Comparison of ENCODE assay signal across 19 cellular contexts in genomic region chr1:174273190-174273589, GRCh38.
DNase-seq lines count a peak whose midpoint lies in the region; ATAC-seq, FAIRE-seq and TF ChIP-seq lines count a peak whose summit lies in the region.
"Had no signal": no experiment of that assay in that cellular context is flagged by ENCODE, and none has a peak within 500 bp of the region (broad histone marks: within the 10 kb centered on the region; RNA-seq: fewer than 3 reads in every experiment).

No MANE protein-coding gene starts in this region.

- no peak overlapping the region for H3K27ac ChIP-seq in A549
- peak overlapping the region; percentile 94 for H3K27ac ChIP-seq in OCI-LY1 (ENCODE audit: low read depth, low read length, poor library complexity, severe bottlenecking)
- H3K27ac ChIP-seq: 22Rv1, HL-60 had no signal

- TF ChIP-seq CTCF in A549 (IDR thresholded peaks at IDR 0.05) (no peak), GM12865 (IDR thresholded peaks at IDR 0.05; ENCODE audit: insufficient read depth, low read depth, low read length, missing control alignments) (no peak), OCI-LY1 (IDR thresholded peaks at IDR 0.05; ENCODE audit: low read length) (no peak)

- POLR2A ChIA-PET in A549 (lab: Yijun Ruan, JAX): no interaction called here

- no peaks in the 10 kb centered on the region for H3K4me1 Mint-ChIP-seq in stimulated activated effector memory CD8-positive, alpha-beta T cell treated with anti-CD3 and anti-CD28 coated beads, Interleukin-12 subunit alpha, Interleukin-12 subunit beta, amount 100 ng/mL, for 72 hours

- ATAC-seq in A549 (no peak), HG02759 (IDR thresholded peaks at IDR 0.05; ENCODE audit: unreplicated experiment) (no peak)
- ATAC-seq in stimulated activated effector memory CD8-positive, alpha-beta T cell treated with anti-CD3 and anti-CD28 coated beads, Interleukin-12 subunit alpha, Interleukin-12 subunit beta, amount 100 ng/mL, for 72 hours: peak; percentile 39

- H3K27me3 ChIP-seq in OCI-LY1 (ENCODE audit: insufficient read depth, low read length): no peaks in the 10 kb centered on the region

- H3K36me3 Mint-ChIP-seq in stimulated activated effector memory CD8-positive, alpha-beta T cell treated with anti-CD3 and anti-CD28 coated beads, Interleukin-12 subunit alpha, Interleukin-12 subunit beta, amount 100 ng/mL, for 72 hours: peaks cover 28% of the 10 kb centered on the region

- no peaks in the 10 kb centered on the region for H3K9me3 ChIP-seq in A549
- no peaks in the 10 kb centered on the region for H3K9me3 ChIP-seq in OCI-LY1 (ENCODE audit: low read length)

- DNase-seq in A549 (ENCODE audit: low read depth in 1 of 2, low spot score in 1 of 2) (no peak), GM12865 (ENCODE audit: low read depth) (peak; percentile 7), occipital lobe (lab: John Stamatoyannopoulos, UW) (no peak), NCI-H1930 (lab: John Stamatoyannopoulos, UW) (no peak)
- DNase-seq in stimulated activated effector memory CD8-positive, alpha-beta T cell treated with anti-CD3 and anti-CD28 coated beads, Interleukin-12 subunit alpha, Interleukin-12 subunit beta, amount 100 ng/mL, for 72 hours (ENCODE audit: low spot score in 2 of 2): no peak
- DNase-seq: AML-193; C1 segment of cervical spinal cord; Calu3; CD4-positive, alpha-beta T cell; DMS153; DMS79 treated with DMSO at 0.1 percent for 48 hours; GF-D8; HCEC 1CT; HFFc6 had no signal

- no peaks in the 10 kb centered on the region for H4K20me1 ChIP-seq in OCI-LY1 (ENCODE audit: insufficient read depth, low read length)

- H3K79me2 ChIP-seq in OCI-LY1 (ENCODE audit: insufficient read depth, low read length): peaks cover 4% of the 10 kb centered on the region; the same call in 1 of the 2 replicates

- H3F3A ChIP-seq in OCI-LY1 (ENCODE audit: insufficient read depth, low read length): no peaks in the 10 kb centered on the region; the same call in 1 of the 2 replicates

- peaks cover 9% of the 10 kb centered on the region for H3K36me3 ChIP-seq in OCI-LY1 (ENCODE audit: insufficient read depth, low read length)

- H3K4me1 ChIP-seq in A549: no peaks in the 10 kb centered on the region
- peaks cover 84% of the 10 kb centered on the region for H3K4me1 ChIP-seq in OCI-LY1 (ENCODE audit: insufficient read depth, low read length, severe bottlenecking)

- no peak for TF ChIP-seq RAD21 in A549 (conservative IDR thresholded peaks at IDR 0.05 in 1 of 2, IDR thresholded peaks at IDR 0.05 in 1 of 2)

- no peaks in the 10 kb centered on the region for H3K9me2 ChIP-seq in OCI-LY1 (ENCODE audit: low read depth, low read length)

- peak; percentile 59 for FAIRE-seq in A549 (lab: Jason Lieb, UNC)
- FAIRE-seq: GM12892 had no signal

- H3K4me3 Mint-ChIP-seq in stimulated activated effector memory CD8-positive, alpha-beta T cell treated with anti-CD3 and anti-CD28 coated beads, Interleukin-12 subunit alpha, Interleukin-12 subunit beta, amount 100 ng/mL, for 72 hours: no peak overlapping the region
- H3K4me3 Mint-ChIP-seq: CD4-positive, alpha-beta T cell; HFFc6 had no signal

- no peak overlapping the region for H2AFZ ChIP-seq in OCI-LY1 (ENCODE audit: low read length)

- no peak overlapping the region for H3K27ac Mint-ChIP-seq in stimulated activated effector memory CD8-positive, alpha-beta T cell treated with anti-CD3 and anti-CD28 coated beads, Interleukin-12 subunit alpha, Interleukin-12 subunit beta, amount 100 ng/mL, for 72 hours
- H3K27ac Mint-ChIP-seq: CD4-positive, alpha-beta T cell; HFFc6 had no signal

- CTCF ChIA-PET in A549 (lab: Yijun Ruan, JAX): interaction anchor here (1.3 kb wide), 1 partner anchor 10 kb away, joined by 7 read pairs; no protein-coding TSS in a partner anchor

- H3K9ac ChIP-seq in OCI-LY1 (ENCODE audit: low read length): peak overlapping the region; percentile 37

- H3K4me3 ChIP-seq in A549 (no peak overlapping the region), GM12865 (ENCODE audit: low read depth, low read length) (no peak overlapping the region), OCI-LY1 (ENCODE audit: low read depth, low read length, poor library complexity, severe bottlenecking) (peak overlapping the region; percentile 11)

- no peaks in the 10 kb centered on the region for H3K9me3 Mint-ChIP-seq in stimulated activated effector memory CD8-positive, alpha-beta T cell treated with anti-CD3 and anti-CD28 coated beads, Interleukin-12 subunit alpha, Interleukin-12 subunit beta, amount 100 ng/mL, for 72 hours
- H3K9me3 Mint-ChIP-seq: CD4-positive, alpha-beta T cell; HFFc6 had no signal

- TF ChIP-seq EP300 in A549 (IDR thresholded peaks at IDR 0.05): no peak

- no peak for TF ChIP-seq POLR2A in A549 (IDR thresholded peaks at IDR 0.05; ENCODE audit: low read length)

- H3K4me2 ChIP-seq in A549 (no peak overlapping the region), OCI-LY1 (ENCODE audit: low read length) (peak overlapping the region; percentile 54)

TF ChIP-seq in A549, 52 proteins besides CTCF, POLR2A, EP300 and RAD21:
- no peak for TF ChIP-seq RARB (CRISPR knock-in tag; IDR thresholded peaks at IDR 0.05)
- no peak for TF ChIP-seq CHD2 (IDR thresholded peaks at IDR 0.05; ENCODE audit: low read length, partially characterized antibody)
- no peak for TF ChIP-seq HES2 (IDR thresholded peaks at IDR 0.05)
- no peak for TF ChIP-seq MAZ (IDR thresholded peaks at IDR 0.05; ENCODE audit: borderline replicate concordance, low read depth, low read length)
- no peak for TF ChIP-seq HOXB13 (CRISPR knock-in tag; IDR thresholded peaks at IDR 0.05; ENCODE audit: low read depth)
- no peak for TF ChIP-seq GATA3 (IDR thresholded peaks at IDR 0.05; ENCODE audit: borderline replicate concordance)
- TF ChIP-seq MAFK (IDR thresholded peaks at IDR 0.05; ENCODE audit: partially characterized antibody): no peak
- no peak for TF ChIP-seq HDAC2 (IDR thresholded peaks at IDR 0.05)
- no peak for TF ChIP-seq USF2 (IDR thresholded peaks at IDR 0.05)
- no peak for TF ChIP-seq BHLHE40 (IDR thresholded peaks at IDR 0.05; ENCODE audit: low read depth, low read length)
- TF ChIP-seq POLR2AphosphoS2 (conservative IDR thresholded peaks at IDR 0.05; ENCODE audit: low read length): no peak
- TF ChIP-seq E2F6 (IDR thresholded peaks at IDR 0.05; ENCODE audit: borderline replicate concordance, low read depth): no peak
- TF ChIP-seq KDM5A (IDR thresholded peaks at IDR 0.05): no peak
- TF ChIP-seq JUNB (IDR thresholded peaks at IDR 0.05): no peak
- TF ChIP-seq NPAS2 (CRISPR knock-in tag; IDR thresholded peaks at IDR 0.05; ENCODE audit: borderline replicate concordance): no peak
- TF ChIP-seq EHF (CRISPR knock-in tag; IDR thresholded peaks at IDR 0.05): no peak
- no peak for TF ChIP-seq HOXB5 (CRISPR knock-in tag; IDR thresholded peaks at IDR 0.05)
- no peak for TF ChIP-seq NR3C1 (IDR thresholded peaks at IDR 0.05)
- TF ChIP-seq FOXS1 (CRISPR knock-in tag; IDR thresholded peaks at IDR 0.05): no peak
- TF ChIP-seq CHD4 (IDR thresholded peaks at IDR 0.05; ENCODE audit: borderline replicate concordance): no peak
